ENCODE assay signal across 1 cellular context in the genomic region with DNA sequence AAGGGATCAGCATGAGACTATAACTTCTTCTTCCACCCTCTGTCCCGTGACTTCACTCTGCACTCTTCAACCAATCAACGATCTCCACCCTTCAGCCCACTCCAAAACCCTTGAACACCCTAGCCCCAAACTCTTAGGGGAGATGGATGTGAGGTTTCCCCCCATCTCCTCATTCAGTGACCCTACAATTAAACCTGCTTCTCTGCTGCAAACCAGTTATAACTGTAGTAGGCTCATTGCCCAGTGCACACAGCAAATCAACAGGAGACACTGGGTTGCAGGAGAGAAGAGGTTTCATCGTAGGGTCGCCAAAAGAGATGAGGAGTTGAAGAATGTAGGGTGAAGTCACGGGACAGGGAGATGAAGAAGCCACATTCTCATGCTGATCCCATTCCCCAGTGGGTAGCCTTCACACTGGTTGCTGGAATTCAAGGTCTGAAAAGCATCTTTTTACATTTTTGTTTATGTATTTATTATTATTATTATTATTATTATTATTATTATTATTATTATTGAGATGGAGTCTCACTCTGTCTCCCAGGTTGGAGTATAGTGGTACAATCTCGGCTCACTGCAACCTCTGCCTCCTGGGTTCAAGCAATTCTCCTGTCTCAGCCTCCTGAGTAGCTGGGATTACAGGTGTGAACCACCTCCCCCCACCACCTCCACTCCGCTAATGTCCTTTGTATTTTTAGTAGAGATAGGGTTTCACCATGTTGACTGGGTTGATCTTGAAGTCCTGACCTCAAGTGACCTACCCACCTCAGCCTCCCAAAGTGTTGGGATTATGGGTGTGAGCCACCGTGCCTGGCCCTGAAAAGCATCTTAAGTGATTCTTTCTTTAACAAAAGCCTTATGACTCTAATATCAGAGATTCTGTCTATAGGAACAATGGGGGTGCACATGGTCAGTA.
TF ChIP-seq lines count a peak whose summit lies in the region.

No MANE protein-coding gene starts in this region.

TF ChIP-seq in GM23338, 12 proteins besides CTCF, POLR2A, EP300 and RAD21:
- TF ChIP-seq, protein P1, sequence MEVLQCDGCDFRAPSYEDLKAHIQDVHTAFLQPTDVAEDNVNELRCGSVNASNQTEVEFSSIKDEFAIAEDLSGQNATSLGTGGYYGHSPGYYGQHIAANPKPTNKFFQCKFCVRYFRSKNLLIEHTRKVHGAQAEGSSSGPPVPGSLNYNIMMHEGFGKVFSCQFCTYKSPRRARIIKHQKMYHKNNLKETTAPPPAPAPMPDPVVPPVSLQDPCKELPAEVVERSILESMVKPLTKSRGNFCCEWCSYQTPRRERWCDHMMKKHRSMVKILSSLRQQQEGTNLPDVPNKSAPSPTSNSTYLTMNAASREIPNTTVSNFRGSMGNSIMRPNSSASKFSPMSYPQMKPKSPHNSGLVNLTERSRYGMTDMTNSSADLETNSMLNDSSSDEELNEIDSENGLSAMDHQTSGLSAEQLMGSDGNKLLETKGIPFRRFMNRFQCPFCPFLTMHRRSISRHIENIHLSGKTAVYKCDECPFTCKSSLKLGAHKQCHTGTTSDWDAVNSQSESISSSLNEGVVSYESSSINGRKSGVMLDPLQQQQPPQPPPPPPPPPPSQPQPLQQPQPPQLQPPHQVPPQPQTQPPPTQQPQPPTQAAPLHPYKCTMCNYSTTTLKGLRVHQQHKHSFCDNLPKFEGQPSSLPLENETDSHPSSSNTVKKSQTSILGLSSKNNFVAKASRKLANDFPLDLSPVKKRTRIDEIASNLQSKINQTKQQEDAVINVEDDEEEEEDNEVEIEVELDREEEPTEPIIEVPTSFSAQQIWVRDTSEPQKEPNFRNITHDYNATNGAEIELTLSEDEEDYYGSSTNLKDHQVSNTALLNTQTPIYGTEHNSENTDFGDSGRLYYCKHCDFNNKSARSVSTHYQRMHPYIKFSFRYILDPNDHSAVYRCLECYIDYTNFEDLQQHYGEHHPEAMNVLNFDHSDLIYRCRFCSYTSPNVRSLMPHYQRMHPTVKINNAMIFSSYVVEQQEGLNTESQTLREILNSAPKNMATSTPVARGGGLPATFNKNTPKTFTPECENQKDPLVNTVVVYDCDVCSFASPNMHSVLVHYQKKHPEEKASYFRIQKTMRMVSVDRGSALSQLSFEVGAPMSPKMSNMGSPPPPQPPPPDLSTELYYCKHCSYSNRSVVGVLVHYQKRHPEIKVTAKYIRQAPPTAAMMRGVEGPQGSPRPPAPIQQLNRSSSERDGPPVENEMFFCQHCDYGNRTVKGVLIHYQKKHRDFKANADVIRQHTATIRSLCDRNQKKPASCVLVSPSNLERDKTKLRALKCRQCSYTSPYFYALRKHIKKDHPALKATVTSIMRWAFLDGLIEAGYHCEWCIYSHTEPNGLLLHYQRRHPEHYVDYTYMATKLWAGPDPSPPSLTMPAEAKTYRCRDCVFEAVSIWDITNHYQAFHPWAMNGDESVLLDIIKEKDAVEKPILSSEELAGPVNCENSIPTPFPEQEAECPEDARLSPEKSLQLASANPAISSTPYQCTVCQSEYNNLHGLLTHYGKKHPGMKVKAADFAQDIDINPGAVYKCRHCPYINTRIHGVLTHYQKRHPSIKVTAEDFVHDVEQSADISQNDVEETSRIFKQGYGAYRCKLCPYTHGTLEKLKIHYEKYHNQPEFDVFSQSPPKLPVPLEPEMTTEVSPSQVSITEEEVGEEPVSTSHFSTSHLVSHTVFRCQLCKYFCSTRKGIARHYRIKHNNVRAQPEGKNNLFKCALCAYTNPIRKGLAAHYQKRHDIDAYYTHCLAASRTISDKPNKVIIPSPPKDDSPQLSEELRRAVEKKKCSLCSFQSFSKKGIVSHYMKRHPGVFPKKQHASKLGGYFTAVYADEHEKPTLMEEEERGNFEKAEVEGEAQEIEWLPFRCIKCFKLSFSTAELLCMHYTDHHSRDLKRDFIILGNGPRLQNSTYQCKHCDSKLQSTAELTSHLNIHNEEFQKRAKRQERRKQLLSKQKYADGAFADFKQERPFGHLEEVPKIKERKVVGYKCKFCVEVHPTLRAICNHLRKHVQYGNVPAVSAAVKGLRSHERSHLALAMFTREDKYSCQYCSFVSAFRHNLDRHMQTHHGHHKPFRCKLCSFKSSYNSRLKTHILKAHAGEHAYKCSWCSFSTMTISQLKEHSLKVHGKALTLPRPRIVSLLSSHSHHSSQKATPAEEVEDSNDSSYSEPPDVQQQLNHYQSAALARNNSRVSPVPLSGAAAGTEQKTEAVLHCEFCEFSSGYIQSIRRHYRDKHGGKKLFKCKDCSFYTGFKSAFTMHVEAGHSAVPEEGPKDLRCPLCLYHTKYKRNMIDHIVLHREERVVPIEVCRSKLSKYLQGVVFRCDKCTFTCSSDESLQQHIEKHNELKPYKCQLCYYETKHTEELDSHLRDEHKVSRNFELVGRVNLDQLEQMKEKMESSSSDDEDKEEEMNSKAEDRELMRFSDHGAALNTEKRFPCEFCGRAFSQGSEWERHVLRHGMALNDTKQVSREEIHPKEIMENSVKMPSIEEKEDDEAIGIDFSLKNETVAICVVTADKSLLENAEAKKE (CRISPR knock-in tag; IDR thresholded peaks at IDR 0.05) = peak; percentile 59; the same call in 1 of the 2 replicates
- TF ChIP-seq EZH2phosphoT487 (IDR thresholded peaks at IDR 0.05; ENCODE audit: unreplicated experiment) = no peak
